ENCODE assay signal across 7 cellular contexts in the genomic region with DNA sequence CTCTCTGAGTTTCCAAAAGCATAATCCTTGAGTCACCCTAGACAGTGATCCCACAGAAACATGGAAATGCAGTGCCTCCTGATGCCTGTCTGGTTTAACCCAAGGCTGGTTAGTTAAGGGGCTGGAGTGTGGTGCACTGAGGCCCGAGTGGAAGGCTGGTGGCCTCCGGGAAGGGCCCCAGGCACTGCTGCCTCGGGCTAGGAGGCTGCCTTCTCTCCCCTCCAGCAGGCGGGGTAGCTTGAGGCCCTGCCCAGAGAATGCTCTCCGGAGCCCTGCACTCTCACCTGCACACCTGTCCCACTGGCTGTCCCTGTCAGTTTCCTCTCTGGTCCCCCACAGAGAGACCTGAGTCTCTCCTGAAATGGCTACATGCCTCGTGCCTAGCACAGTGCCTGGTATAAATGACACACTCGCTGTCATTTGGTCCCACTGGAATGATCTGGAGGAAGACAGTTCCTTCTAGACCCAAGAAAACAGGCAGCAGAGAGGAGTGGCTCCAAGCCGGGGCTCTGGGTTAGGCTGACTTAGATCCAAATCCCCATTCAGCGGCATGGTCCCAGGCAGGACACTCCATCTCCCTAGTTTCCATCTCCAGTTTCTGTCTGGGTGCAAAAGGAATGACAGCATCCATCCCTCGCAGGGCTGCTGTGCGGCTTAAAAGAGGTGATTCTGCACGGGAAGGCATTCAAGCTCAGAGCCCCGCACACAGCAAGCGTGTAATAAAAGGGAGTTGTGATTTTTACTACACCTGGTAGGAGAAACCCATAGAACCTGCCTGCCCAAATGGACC.
"Had no signal": no experiment of that assay in that cellular context is flagged by ENCODE, and none has a peak within 500 bp of the region (broad histone marks: within the 10 kb centered on the region; RNA-seq: fewer than 3 reads in every experiment).

No MANE protein-coding gene starts in this region.

- H3K27me3 ChIP-seq: ascending aorta, body of pancreas had no signal

- H3K9me3 ChIP-seq: ascending aorta, body of pancreas had no signal

- ATAC-seq: activated naive CD4-positive, alpha-beta T cell treated with anti-CD3 and anti-CD28 coated beads, Interleukin-2, amount 50 U/mL, for 72 hours; body of pancreas had no signal

- DNase-seq: NCI-H1092; NCI-H510A; NK-92 treated with Interleukin-12 subunit alpha and Interleukin-12 subunit beta, amount 100 ng/mL, for 24 hours had no signal

- H3K27ac ChIP-seq: ascending aorta, body of pancreas, VCaP had no signal

- H3K4me3 ChIP-seq: ascending aorta, body of pancreas had no signal

- H3K4me1 ChIP-seq: ascending aorta, body of pancreas had no signal
